Comparison of ENCODE assay signal across 32 cellular contexts in genomic region chr18:37481491-37481890, GRCh38.
A peak's percentile ranks its signal among the peaks of the same experiment; 100 is the strongest.
DNase-seq lines count a peak whose midpoint lies in the region; ATAC-seq, FAIRE-seq and TF ChIP-seq lines count a peak whose summit lies in the region.
"Had no signal": no experiment of that assay in that cellular context is flagged by ENCODE, and none has a peak within 500 bp of the region (broad histone marks: within the 10 kb centered on the region; RNA-seq: fewer than 3 reads in every experiment).

No MANE protein-coding gene starts in this region.

- H3K36me3 ChIP-seq in bronchial epithelial cell (ENCODE audit: control insufficient read depth, insufficient read depth, low read length) = no peaks in the 10 kb centered on the region
- H3K36me3 ChIP-seq: adrenal gland, left lung, neutrophil, prostate gland, SJSA1, thoracic aorta had no signal

- DNase-seq in DMS53 (lab: John Stamatoyannopoulos, UW) (peak; percentile 13), DMS53 treated with DMSO at 0.1 percent for 48 hours (lab: John Stamatoyannopoulos, UW; ENCODE audit: unreplicated experiment) (no peak), M059J (ENCODE audit: low read depth) (peak; percentile 76), bronchial epithelial cell (ENCODE audit: low read depth) (peak; percentile 87), nephron progenitor cell (no peak), posterior vena cava (ENCODE audit: low spot score) (no peak), SK-N-DZ (ENCODE audit: low spot score) (no peak)
- DNase-seq: activated CD4-positive, alpha-beta T cell treated with anti-CD3 and anti-CD28 coated beads, Interleukin-2, amount 50 U/mL, for 48 hours; activated naive CD4-positive, alpha-beta T cell treated with Interleukin-2 at 50 U/mL for 16 hours; adrenal gland; AML-193; CD4-positive, alpha-beta T cell; erythroblast; GF-D8; H7; hippocampal formation; left lung; NCI-H146; NCI-H2107; NCI-H524 treated with DMSO at 0.1 percent for 48 hours; stimulated activated CD4-positive, alpha-beta T cell treated with anti-CD3 and anti-CD28 coated beads, Interleukin-15, amount 100 ng/mL, for 24 hours; stimulated activated naive CD4-positive, alpha-beta T cell; T-helper 1 cell had no signal

- H3K9me3 Mint-ChIP-seq in nephron progenitor cell = no peaks in the 10 kb centered on the region
- H3K9me3 Mint-ChIP-seq: CD4-positive, alpha-beta T cell had no signal

- intact Hi-C loops in posterior vena cava (cut with DNase I) = loop anchor here in 1 of 2 donors (10.0 kb wide), 1 partner anchor 77 kb away; no protein-coding TSS in a partner anchor

- H3K27ac Mint-ChIP-seq in nephron progenitor cell = peak overlapping the region; percentile 27
- H3K27ac Mint-ChIP-seq: CD4-positive, alpha-beta T cell had no signal

- peaks cover 57% of the 10 kb centered on the region for H3K4me1 Mint-ChIP-seq in nephron progenitor cell

- no peak for FAIRE-seq in bronchial epithelial cell (lab: Jason Lieb, UNC)
- FAIRE-seq: frontal cortex, TTC549 had no signal

- peaks cover 5% of the 10 kb centered on the region for H3K27me3 ChIP-seq in bronchial epithelial cell (ENCODE audit: control insufficient read depth, insufficient read depth, low read length)
- H3K27me3 ChIP-seq: SJSA1 had no signal

- no peak for ATAC-seq in GM19035 (IDR thresholded peaks at IDR 0.05; ENCODE audit: unreplicated experiment)
- ATAC-seq: left lung, Panc1 had no signal

- no peaks in the 10 kb centered on the region for H3K36me3 Mint-ChIP-seq in nephron progenitor cell (ENCODE audit: low read depth)
- H3K36me3 Mint-ChIP-seq: brain had no signal

- no peak overlapping the region for H3K4me3 ChIP-seq in bronchial epithelial cell (ENCODE audit: low read depth, low read length)
- H3K4me3 ChIP-seq: adrenal gland, left lung, prostate gland, SJSA1, thoracic aorta had no signal

- TF ChIP-seq CTCF in bronchial epithelial cell (IDR thresholded peaks at IDR 0.05; ENCODE audit: insufficient read depth, low read length, severe bottlenecking) (no peak), nephron progenitor cell (IDR thresholded peaks at IDR 0.05) (no peak)

- H3K4me3 Mint-ChIP-seq in nephron progenitor cell = no peak overlapping the region
- H3K4me3 Mint-ChIP-seq: CD4-positive, alpha-beta T cell had no signal

- peaks cover 61% of the 10 kb centered on the region for H3K27me3 Mint-ChIP-seq in nephron progenitor cell (ENCODE audit: low read depth, poor library complexity)

Comparison
In these comparisons a context has a peak if more than half of its experiments do, and no peak if none do; other contexts are left out.
1. DNase-seq: peak in DMS53 (single experiment), M059J (single experiment) and bronchial epithelial cell (single experiment); none in DMS53 treated with DMSO at 0.1 percent for 48 hours (single experiment), nephron progenitor cell (single experiment), posterior vena cava (single experiment) and SK-N-DZ (single experiment).